12 cellular contexts compared by ENCODE assay signal in the genomic region with DNA sequence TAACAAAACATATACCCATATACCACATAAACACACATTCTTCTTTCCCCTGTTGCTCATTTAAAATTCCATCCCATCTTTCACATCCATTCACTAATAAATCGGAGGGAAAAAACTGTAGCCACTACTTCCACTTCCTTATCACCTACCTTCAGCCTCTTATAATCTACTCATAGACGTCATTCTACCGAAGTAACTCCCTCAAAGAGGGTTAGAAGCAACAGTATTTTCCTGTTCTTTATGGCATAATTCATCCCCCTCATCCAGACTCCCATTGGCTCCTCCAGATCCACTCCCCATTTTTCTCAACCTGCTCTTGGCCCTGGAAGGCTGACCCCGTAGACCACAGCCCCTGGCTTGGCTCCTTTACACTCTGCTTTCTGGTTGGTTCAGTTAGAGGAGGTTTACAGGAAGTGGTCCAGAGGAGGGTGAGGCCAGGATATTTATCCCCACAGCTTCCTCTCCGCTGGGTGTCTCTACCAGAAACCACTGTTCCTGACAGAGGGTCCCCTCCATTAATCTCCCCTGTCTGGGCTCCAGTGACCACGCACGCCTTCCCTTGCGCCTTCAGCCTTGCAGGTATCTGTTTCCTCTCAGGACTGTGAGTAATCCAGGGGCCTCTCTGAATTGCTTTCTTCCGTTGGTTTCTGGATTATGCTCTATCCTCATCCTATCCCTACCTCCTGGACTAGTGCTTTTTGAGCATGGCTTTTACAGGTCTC. TPM values are rescaled to one million over a fixed set of nuclear protein-coding genes. Genes with fewer than 3 reads are reported as not detected.
A peak's percentile ranks its signal among the peaks of the same experiment; 100 is the strongest.
DNase-seq lines count a peak whose midpoint lies in the region; ATAC-seq lines count a peak whose summit lies in the region.
"Had no signal": no experiment of that assay in that cellular context is flagged by ENCODE, and none has a peak within 500 bp of the region (broad histone marks: within the 10 kb centered on the region; RNA-seq: fewer than 3 reads in every experiment).

No MANE protein-coding gene starts in this region.

- peak overlapping the region; percentile 33 for H3K27ac Mint-ChIP-seq in activated T-helper 17 cell treated with anti-CD3 and anti-CD28 coated beads, Interleukin-2, amount 50 U/mL, for 72 hours
- H3K27ac Mint-ChIP-seq in natural killer cell treated with Interleukin-12 subunit alpha and Interleukin-12 subunit beta and Interleukin-15 and Interleukin-18, amount 100 ng/mL, for 72 hours: peak overlapping the region; percentile 28 to 39

- H3K27me3 Mint-ChIP-seq in activated T-helper 17 cell treated with anti-CD3 and anti-CD28 coated beads, Interleukin-2, amount 50 U/mL, for 72 hours: no peaks in the 10 kb centered on the region
- peaks cover 8 to 10% of the 10 kb centered on the region in 2 donors for H3K27me3 Mint-ChIP-seq in natural killer cell treated with Interleukin-12 subunit alpha and Interleukin-12 subunit beta and Interleukin-15 and Interleukin-18, amount 100 ng/mL, for 72 hours

- H3K4me1 Mint-ChIP-seq in activated T-helper 17 cell treated with anti-CD3 and anti-CD28 coated beads, Interleukin-2, amount 50 U/mL, for 72 hours: peaks cover 19% of the 10 kb centered on the region
- peaks cover 12 to 18% of the 10 kb centered on the region in 2 donors for H3K4me1 Mint-ChIP-seq in natural killer cell treated with Interleukin-12 subunit alpha and Interleukin-12 subunit beta and Interleukin-15 and Interleukin-18, amount 100 ng/mL, for 72 hours (ENCODE audit: low read depth in 2 of 2)

- no peaks in the 10 kb centered on the region for H3K36me3 Mint-ChIP-seq in activated T-helper 17 cell treated with anti-CD3 and anti-CD28 coated beads, Interleukin-2, amount 50 U/mL, for 72 hours (ENCODE audit: low read depth)
- H3K36me3 Mint-ChIP-seq in natural killer cell treated with Interleukin-12 subunit alpha and Interleukin-12 subunit beta and Interleukin-15 and Interleukin-18, amount 100 ng/mL, for 72 hours: no peaks in the 10 kb centered on the region

- H3K4me3 Mint-ChIP-seq in activated T-helper 17 cell treated with anti-CD3 and anti-CD28 coated beads, Interleukin-2, amount 50 U/mL, for 72 hours: peak overlapping the region; percentile 62
- peak overlapping the region; percentile 63 for H3K4me3 Mint-ChIP-seq in natural killer cell treated with Interleukin-12 subunit alpha and Interleukin-12 subunit beta and Interleukin-15 and Interleukin-18, amount 100 ng/mL, for 72 hours

- peak; percentile 57 for ATAC-seq in activated T-helper 17 cell treated with anti-CD3 and anti-CD28 coated beads, Interleukin-2, amount 50 U/mL, for 72 hours (replicated peaks)
- ATAC-seq in natural killer cell treated with Interleukin-12 subunit alpha and Interleukin-12 subunit beta and Interleukin-15 and Interleukin-18, amount 100 ng/mL, for 72 hours: peak; percentile 36 to 67
- ATAC-seq in HG03521 (IDR thresholded peaks at IDR 0.05; ENCODE audit: unreplicated experiment) (no peak), HG02588 (IDR thresholded peaks at IDR 0.05; ENCODE audit: unreplicated experiment) (no peak)
- ATAC-seq: lower lobe of right lung had no signal

- no peaks in the 10 kb centered on the region for H3K9me3 Mint-ChIP-seq in activated T-helper 17 cell treated with anti-CD3 and anti-CD28 coated beads, Interleukin-2, amount 50 U/mL, for 72 hours
- H3K9me3 Mint-ChIP-seq in natural killer cell treated with Interleukin-12 subunit alpha and Interleukin-12 subunit beta and Interleukin-15 and Interleukin-18, amount 100 ng/mL, for 72 hours: no peaks in the 10 kb centered on the region

- peak; percentile 12 for DNase-seq in NCI-H82 (lab: John Stamatoyannopoulos, UW)
- DNase-seq in NCI-H82 treated with DMSO at 0.1 percent for 48 hours (lab: John Stamatoyannopoulos, UW; ENCODE audit: unreplicated experiment): no peak
- DNase-seq in NCI-H526 treated with DMSO at 0.1 percent for 48 hours (lab: John Stamatoyannopoulos, UW): peak; percentile 54
- no peak for DNase-seq in natural killer cell treated with Interleukin-12 subunit alpha and Interleukin-12 subunit beta and Interleukin-15 and Interleukin-18, amount 100 ng/mL, for 72 hours (ENCODE audit: low spot score)
- no peak for DNase-seq in GM03348 (ENCODE audit: low spot score)
- DNase-seq: Caco-2, cortex of kidney, lower lobe of right lung, NCI-H1105 treated with DMSO at 0.1 percent for 48 hours had no signal

RNA-seq across cellular contexts. Expression of a gene that starts 46.2 kb away (rescaled TPM):
- 1 to 10 TPM; 1.0 to 2.0 TPM for total RNA-seq in activated T-helper 17 cell treated with anti-CD3 and anti-CD28 coated beads, Interleukin-2, amount 50 U/mL, for 72 hours
- total RNA-seq in natural killer cell treated with Interleukin-12 subunit alpha and Interleukin-12 subunit beta and Interleukin-15 and Interleukin-18, amount 100 ng/mL, for 72 hours: 1 to 10 TPM in 1 of 2 donors, under 1 TPM in 1; 0.55 to 2.6 TPM

Comparison
In these comparisons a context has a peak if more than half of its experiments do, and no peak if none do; other contexts are left out.
1. DNase-seq: peak in NCI-H82 (single experiment) and NCI-H526 treated with DMSO at 0.1 percent for 48 hours (single experiment); none in NCI-H82 treated with DMSO at 0.1 percent for 48 hours (single experiment), natural killer cell treated with Interleukin-12 subunit alpha and Interleukin-12 subunit beta and Interleukin-15 and Interleukin-18, amount 100 ng/mL, for 72 hours (single experiment) and GM03348 (single experiment).
2. ATAC-seq: peak in activated T-helper 17 cell treated with anti-CD3 and anti-CD28 coated beads, Interleukin-2, amount 50 U/mL, for 72 hours (single experiment) and natural killer cell treated with Interleukin-12 subunit alpha and Interleukin-12 subunit beta and Interleukin-15 and Interleukin-18, amount 100 ng/mL, for 72 hours (2 of 2); none in HG03521 (single experiment) and HG02588 (single experiment).